In genomic region chr17:68034452-68034776, GRCh38 we compare ENCODE assay signal across 1 cellular context.
TF ChIP-seq lines count a peak whose summit lies in the region.

No MANE protein-coding gene starts in this region.

TF ChIP-seq in A549, 52 proteins besides CTCF, POLR2A, EP300 and RAD21 (continued from another document):
- TF ChIP-seq USF2 (IDR thresholded peaks at IDR 0.05): no peak
- TF ChIP-seq EHF (CRISPR knock-in tag; IDR thresholded peaks at IDR 0.05): no peak
- TF ChIP-seq HEYL (CRISPR knock-in tag; IDR thresholded peaks at IDR 0.05): no peak
- TF ChIP-seq PBX3 (IDR thresholded peaks at IDR 0.05): no peak
- no peak for TF ChIP-seq GATA3 (IDR thresholded peaks at IDR 0.05; ENCODE audit: borderline replicate concordance)
- TF ChIP-seq BCL3 (IDR thresholded peaks at IDR 0.05): no peak
- TF ChIP-seq ATOH8 (CRISPR knock-in tag; IDR thresholded peaks at IDR 0.05; ENCODE audit: low read depth): no peak
- no peak for TF ChIP-seq KDM5A (IDR thresholded peaks at IDR 0.05)
- TF ChIP-seq MAZ (IDR thresholded peaks at IDR 0.05; ENCODE audit: borderline replicate concordance, low read depth, low read length): no peak
- TF ChIP-seq HDAC2 (IDR thresholded peaks at IDR 0.05): no peak
